9 cellular contexts compared by ENCODE assay signal in the genomic region with DNA sequence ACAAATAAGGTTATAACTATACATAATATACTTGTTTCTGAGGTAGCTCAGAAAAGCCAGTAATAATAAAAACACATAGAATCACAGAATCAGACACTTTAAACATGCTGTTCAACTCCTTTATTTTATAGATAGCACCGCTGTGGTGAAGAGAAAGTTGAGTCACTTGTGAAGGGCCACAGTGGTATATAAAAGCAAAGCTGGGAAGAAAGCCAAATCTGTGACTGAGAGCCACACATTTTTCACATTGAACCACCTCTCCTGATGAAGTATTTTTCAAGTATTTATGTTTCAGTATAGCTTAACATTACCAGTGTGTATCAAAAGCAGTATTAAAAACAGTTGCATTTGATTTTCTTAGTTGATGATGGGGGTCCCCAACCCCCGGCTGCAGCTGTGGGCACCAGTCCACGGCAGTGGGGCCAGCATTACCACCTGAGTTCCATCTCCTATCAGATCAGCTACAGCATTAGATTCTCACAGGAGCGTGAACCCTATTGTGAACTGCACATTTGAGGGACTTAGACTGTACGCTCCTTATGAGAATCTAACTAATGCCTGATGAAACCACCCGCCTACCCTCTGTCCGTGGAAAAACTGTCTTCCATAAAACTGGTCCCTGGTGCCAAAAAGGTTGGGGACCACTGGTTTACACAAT. TPM values are rescaled to one million over a fixed set of nuclear protein-coding genes. Genes with fewer than 3 reads are reported as not detected.
A peak's percentile ranks its signal among the peaks of the same experiment; 100 is the strongest.
DNase-seq lines count a peak whose midpoint lies in the region; ATAC-seq and TF ChIP-seq lines count a peak whose summit lies in the region.
"Had no signal": no experiment of that assay in that cellular context is flagged by ENCODE, and none has a peak within 500 bp of the region (broad histone marks: within the 10 kb centered on the region; RNA-seq: fewer than 3 reads in every experiment).

No MANE protein-coding gene starts in this region.

- H3K4me3 ChIP-seq in BJ (ENCODE audit: low read depth, low read length) = no peak overlapping the region

- no peaks in the 10 kb centered on the region for H3K27me3 ChIP-seq in BJ (ENCODE audit: control insufficient read depth, insufficient read depth, low read length)
- H3K27me3 ChIP-seq: neutrophil had no signal

- TF ChIP-seq CTCF in BJ (IDR thresholded peaks at IDR 0.05; ENCODE audit: insufficient read depth, low read depth, low read length) (no peak), endothelial cell (IDR thresholded peaks at IDR 0.05; ENCODE audit: unreplicated experiment) (no peak)

- no peaks in the 10 kb centered on the region for H3K9me3 Mint-ChIP-seq in endothelial cell (ENCODE audit: unreplicated experiment)

- CTCF ChIA-PET in BJ (lab: Yijun Ruan, JAX) = interaction anchor here (1.2 to 1.8 kb wide), 3 partner anchors 9 to 12 kb away, joined by 3 to 4 read pairs (median 3); no protein-coding TSS in a partner anchor

- H3K36me3 ChIP-seq in BJ (ENCODE audit: control insufficient read depth, insufficient read depth, low read length) = no peaks in the 10 kb centered on the region; the same call in 1 of the 2 replicates
- H3K36me3 ChIP-seq: neutrophil had no signal

- no peak for TF ChIP-seq POLR2A in GM18505 (IDR thresholded peaks at IDR 0.05; ENCODE audit: borderline replicate concordance, extremely low read depth, insufficient read depth, insufficient read length)

- peaks cover 2% of the 10 kb centered on the region for H3K27me3 Mint-ChIP-seq in endothelial cell (ENCODE audit: unreplicated experiment)

- DNase-seq in BJ (ENCODE audit: low read depth) = peak; percentile 51
- DNase-seq in NCI-H226 = peak; percentile 79
- DNase-seq in dermis blood vessel endothelial cell = peak; percentile 82
- DNase-seq in renal cortical epithelial cell (ENCODE audit: low read depth) = peak; percentile 89
- no peak for DNase-seq in NCI-H526 treated with DMSO at 0.1 percent for 48 hours (lab: John Stamatoyannopoulos, UW)
- DNase-seq in endothelial cell (ENCODE audit: low spot score) = no peak

- no peak overlapping the region for H3K27ac Mint-ChIP-seq in endothelial cell (ENCODE audit: unreplicated experiment)

- ATAC-seq in GM18505 (IDR thresholded peaks at IDR 0.05; ENCODE audit: unreplicated experiment) = peak; percentile 84
- peak; percentile 64 for ATAC-seq in HG03039 (IDR thresholded peaks at IDR 0.05; ENCODE audit: unreplicated experiment)

- H3K36me3 Mint-ChIP-seq in endothelial cell (ENCODE audit: low read depth, unreplicated experiment) = no peaks in the 10 kb centered on the region

- H3K4me3 Mint-ChIP-seq in endothelial cell (ENCODE audit: unreplicated experiment) = no peak overlapping the region

- H3K4me1 Mint-ChIP-seq in endothelial cell (ENCODE audit: unreplicated experiment) = peaks cover 14% of the 10 kb centered on the region

- POLR2A ChIA-PET in BJ (lab: Charles Lee) = no interaction called here

RNA-seq across cellular contexts. Expression of a gene that starts 46.2 kb away (rescaled TPM):
- 95.4 and 152 TPM in 2 replicates for polyA plus RNA-seq in BJ (2011; rRNA removed)
- polyA minus RNA-seq in BJ (2011; rRNA and poly(A)+ RNA removed) = 381 and 386 TPM in 2 replicates
- total RNA-seq in dermis blood vessel endothelial cell (117 and 144 TPM in 2 replicates), renal cortical epithelial cell (339 and 483 TPM in 2 replicates), endothelial cell (ENCODE audit: unreplicated experiment) (156 TPM)

Comparison
In these comparisons a context has a peak if more than half of its experiments do, and no peak if none do; other contexts are left out.
1. DNase-seq: peak in BJ (single experiment), NCI-H226 (single experiment), dermis blood vessel endothelial cell (single experiment) and renal cortical epithelial cell (single experiment); none in NCI-H526 treated with DMSO at 0.1 percent for 48 hours (single experiment) and endothelial cell (single experiment).